Comparison of ENCODE assay signal across 10 cellular contexts in the genomic region with DNA sequence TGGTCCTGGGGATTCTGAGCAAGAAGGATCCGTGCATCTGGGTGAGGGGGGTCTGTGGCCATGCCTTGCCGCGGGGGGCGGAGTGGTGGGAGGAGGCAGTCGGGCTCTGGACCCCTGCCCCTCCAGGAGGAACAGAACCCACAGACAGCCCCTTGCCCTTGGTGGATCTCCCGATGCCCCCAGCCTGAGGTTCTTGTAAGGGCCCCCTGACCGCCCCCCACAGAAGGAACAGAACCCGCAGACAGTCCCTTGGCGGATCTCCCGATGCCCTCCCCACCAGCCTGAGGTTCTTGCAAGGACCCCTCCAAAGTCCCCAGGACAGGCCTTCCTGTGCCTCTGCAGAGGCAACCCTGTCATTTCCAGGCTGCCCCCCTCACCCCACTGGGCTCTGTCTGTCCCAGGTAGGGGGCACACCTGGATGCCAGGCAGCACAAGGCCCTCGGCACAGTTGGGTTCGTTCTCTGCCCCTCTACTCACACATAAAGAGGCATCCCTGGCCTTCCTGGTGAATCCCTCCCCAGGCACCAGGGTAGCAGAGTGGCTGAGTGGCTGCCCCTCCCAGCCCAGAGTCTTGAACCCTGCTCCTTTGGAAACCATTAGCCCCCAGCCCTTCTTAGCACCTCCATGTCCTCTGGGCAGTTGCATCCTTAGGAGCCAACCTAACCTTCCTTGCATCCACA. TPM values are rescaled to one million over a fixed set of nuclear protein-coding genes. Genes with fewer than 3 reads are reported as not detected.
A peak's percentile ranks its signal among the peaks of the same experiment; 100 is the strongest.
DNase-seq lines count a peak whose midpoint lies in the region; ATAC-seq, FAIRE-seq and TF ChIP-seq lines count a peak whose summit lies in the region.
"Had no signal": no experiment of that assay in that cellular context is flagged by ENCODE, and none has a peak within 500 bp of the region (broad histone marks: within the 10 kb centered on the region; RNA-seq: fewer than 3 reads in every experiment).

No MANE protein-coding gene starts in this region.

- H3K9me3 Mint-ChIP-seq in HFFc6: no peaks in the 10 kb centered on the region
- no peaks in the 10 kb centered on the region for H3K9me3 Mint-ChIP-seq in activated CD4-positive, alpha-beta T cell treated with anti-CD3 and anti-CD28 coated beads for 36 hours (ENCODE audit: low read depth)

- H2BK5ac ChIP-seq in H1 (ENCODE audit: low read depth, low read length): no peak overlapping the region

- peak overlapping the region; percentile 85 for H3K4me3 Mint-ChIP-seq in HFFc6
- H3K4me3 Mint-ChIP-seq in activated CD4-positive, alpha-beta T cell treated with anti-CD3 and anti-CD28 coated beads for 36 hours: no peak overlapping the region

- H3K79me1 ChIP-seq in H1 (ENCODE audit: low read depth, low read length): peaks cover 3% of the 10 kb centered on the region; the same call in 1 of the 2 replicates

- H3K18ac ChIP-seq in H1 (ENCODE audit: extremely low read depth, low read length): no peak overlapping the region

- no peaks in the 10 kb centered on the region for H3K36me3 Mint-ChIP-seq in HFFc6 (ENCODE audit: low read depth)
- no peaks in the 10 kb centered on the region for H3K36me3 Mint-ChIP-seq in activated CD4-positive, alpha-beta T cell treated with anti-CD3 and anti-CD28 coated beads for 36 hours (ENCODE audit: low read depth)

- peaks cover 42% of the 10 kb centered on the region for H3K4me1 ChIP-seq in A549
- H3K4me1 ChIP-seq in H1 (replicated peaks in 1 of 4; ENCODE audit: control insufficient read depth in 3 of 4, insufficient read depth in 4 of 4, low read length in 3 of 4): peaks cover 0 to 18% (median 1%) of the 10 kb centered on the region in 4 experiments; a peak in 6 of 7 replicates
- peaks cover 0 to 30% of the 10 kb centered on the region in 2 donors for H3K4me1 ChIP-seq in muscle layer of duodenum (ENCODE audit: control insufficient read depth in 1 of 2, insufficient read depth in 2 of 2, low read length in 2 of 2)

- peak overlapping the region; percentile 54 for H3K27ac Mint-ChIP-seq in HFFc6
- no peak overlapping the region for H3K27ac Mint-ChIP-seq in activated CD4-positive, alpha-beta T cell treated with anti-CD3 and anti-CD28 coated beads for 36 hours

- peaks cover 7% of the 10 kb centered on the region; the same call in 1 of the 2 replicates for H3K23me2 ChIP-seq in H1 (ENCODE audit: low read depth, low read length)

- no peak overlapping the region for H3K9ac ChIP-seq in H1 (replicated peaks in 1 of 4; ENCODE audit: extremely low read depth in 1 of 4, low read depth in 3 of 4, low read length in 3 of 4)

- TF ChIP-seq POLR2A in A549 (IDR thresholded peaks at IDR 0.05; ENCODE audit: low read length): no peak
- no peak for TF ChIP-seq POLR2A in H1 (IDR thresholded peaks at IDR 0.05; ENCODE audit: control extremely low read depth in 1 of 2, low read depth in 2 of 2, low read length in 2 of 2)

- peaks cover 0 to 9% of the 10 kb centered on the region in 2 experiments; a peak in 1 of 4 replicates for H3K79me2 ChIP-seq in H1 (ENCODE audit: control insufficient read depth in 1 of 2, insufficient read depth in 2 of 2, low read length in 2 of 2)

- intact Hi-C loops in activated CD4-positive, alpha-beta T cell treated with anti-CD3 and anti-CD28 coated beads for 36 hours (cut with DNase I, micrococcal nuclease): loop anchor here (5.0 to 10.0 kb wide), 3 partner anchors 303 to 410 kb away; a partner anchor contains a TSS

- POLR2A ChIA-PET in A549 (lab: Yijun Ruan, JAX) (interaction anchor here (1.2 to 3.3 kb wide), 3 partner anchors 10 to 204 kb away, joined by 3 to 22 read pairs (median 9); no protein-coding TSS in a partner anchor), H1 (lab: Charles Lee; ENCODE audit: partially characterized antibody) (interaction anchor here (2.1 kb wide), 1 partner anchor 18 kb away, joined by 12 read pairs; no protein-coding TSS in a partner anchor)
- POLR2A ChIA-PET in activated CD4-positive, alpha-beta T cell treated with anti-CD3 and anti-CD28 coated beads for 36 hours (lab: Charles Lee): no interaction called here

- H3K27ac ChIP-seq in A549 (peak overlapping the region; percentile 97 to 99), H1 (ENCODE audit: low read depth, low read length) (no peak overlapping the region), muscle layer of duodenum (ENCODE audit: low read length) (no peak overlapping the region)
- H3K27ac ChIP-seq: thyroid gland had no signal

- no peak overlapping the region for H4K5ac ChIP-seq in H1 (ENCODE audit: insufficient read length, low read depth, low read length)

- no peak overlapping the region for H3K14ac ChIP-seq in H1 (ENCODE audit: insufficient read length)

- TF ChIP-seq CTCF in A549 (IDR thresholded peaks at IDR 0.05): no peak
- no peak for TF ChIP-seq CTCF in HFFc6 (IDR thresholded peaks at IDR 0.05)
- no peak for TF ChIP-seq CTCF in H1 (IDR thresholded peaks at IDR 0.05; ENCODE audit: control extremely low read depth in 1 of 3, insufficient read depth in 1 of 3, low read depth in 1 of 3, low read length in 3 of 3)

- DNase-seq in A549 (ENCODE audit: low read depth in 1 of 2, low spot score in 1 of 2) (no peak), HFFc6 (no peak), H1 (ENCODE audit: low read depth in 1 of 2, low spot score in 2 of 2) (no peak), NCI-H1694 treated with DMSO at 0.1 percent for 48 hours (lab: John Stamatoyannopoulos, UW) (no peak)
- DNase-seq in activated CD4-positive, alpha-beta T cell treated with anti-CD3 and anti-CD28 coated beads for 36 hours: no peak

- no peak overlapping the region for H4K91ac ChIP-seq in H1 (replicated peaks; ENCODE audit: insufficient read length, low read length)

- 0 out of 2 replicates have a peak overlapping the region, but pooled peaks have one; percentile 75 for H2AK5ac ChIP-seq in H1 (ENCODE audit: low read depth, low read length)

- H3K56ac ChIP-seq in H1 (replicated peaks; ENCODE audit: insufficient read length, low read depth, low read length): no peak overlapping the region

- H2BK120ac ChIP-seq in H1 (replicated peaks; ENCODE audit: low read depth, low read length): no peak overlapping the region

- TF ChIP-seq RAD21 in A549 (conservative IDR thresholded peaks at IDR 0.05 in 1 of 2, IDR thresholded peaks at IDR 0.05 in 1 of 2): no peak
- TF ChIP-seq RAD21 in H1 (IDR thresholded peaks at IDR 0.05 in 1 of 2, conservative IDR thresholded peaks at IDR 0.05 in 1 of 2; ENCODE audit: low read depth in 2 of 2, low read length in 2 of 2): no peak

- peaks cover 5% of the 10 kb centered on the region for H3K27me3 Mint-ChIP-seq in HFFc6 (ENCODE audit: insufficient read depth)
- H3K27me3 Mint-ChIP-seq in activated CD4-positive, alpha-beta T cell treated with anti-CD3 and anti-CD28 coated beads for 36 hours: peaks cover 15% of the 10 kb centered on the region

- no peak for ATAC-seq in A549
- no peak for ATAC-seq in activated CD4-positive, alpha-beta T cell treated with anti-CD3 and anti-CD28 coated beads for 36 hours
- no peak for ATAC-seq in GM21786 (IDR thresholded peaks at IDR 0.05; ENCODE audit: unreplicated experiment)
- ATAC-seq in HG03159 (IDR thresholded peaks at IDR 0.05; ENCODE audit: unreplicated experiment): no peak

- H3K4me1 Mint-ChIP-seq in HFFc6 (ENCODE audit: low read depth): peaks cover 36% of the 10 kb centered on the region
- H3K4me1 Mint-ChIP-seq in activated CD4-positive, alpha-beta T cell treated with anti-CD3 and anti-CD28 coated beads for 36 hours: peaks cover 12% of the 10 kb centered on the region

- peaks cover 14 to 36% (median 23%) of the 10 kb centered on the region in 4 experiments for H3K27me3 ChIP-seq in H1 (replicated peaks in 1 of 4; ENCODE audit: control insufficient read depth in 3 of 4, extremely low read depth in 1 of 4, insufficient read depth in 3 of 4, low read length in 3 of 4)
- peaks cover 14% of the 10 kb centered on the region for H3K27me3 ChIP-seq in muscle layer of duodenum (ENCODE audit: low read depth, low read length)
- H3K27me3 ChIP-seq: thyroid gland had no signal

- peaks cover 22 to 33% of the 10 kb centered on the region in 2 experiments for H4K20me1 ChIP-seq in H1 (replicated peaks in 1 of 2; ENCODE audit: control insufficient read depth in 1 of 2, insufficient read depth in 2 of 2, low read length in 2 of 2)

- CTCF ChIA-PET in A549 (lab: Yijun Ruan, JAX) (interaction anchor here (1.1 to 5.7 kb wide), 11 partner anchors 12 to 287 kb away, joined by 3 to 116 read pairs (median 12); no protein-coding TSS in a partner anchor), H1 (lab: Charles Lee; ENCODE audit: partially characterized antibody) (interaction anchor here (1.0 to 1.7 kb wide), 4 partner anchors 8 to 129 kb away, joined by 3 to 7 read pairs (median 4); no protein-coding TSS in a partner anchor)
- CTCF ChIA-PET in activated CD4-positive, alpha-beta T cell treated with anti-CD3 and anti-CD28 coated beads for 36 hours (lab: Charles Lee): interaction anchor here (1.0 to 1.6 kb wide), 2 partner anchors 376 to 397 kb away, joined by 3 to 5 read pairs; no protein-coding TSS in a partner anchor

- H2BK20ac ChIP-seq in H1 (ENCODE audit: low read length): no peak overlapping the region

- TF ChIP-seq EP300 in A549 (IDR thresholded peaks at IDR 0.05) (no peak), H1 (IDR thresholded peaks at IDR 0.05; ENCODE audit: borderline replicate concordance in 1 of 2, low read depth in 2 of 2, low read length in 2 of 2) (no peak)

- H3K9me3 ChIP-seq in A549 (no peaks in the 10 kb centered on the region), H1 (ENCODE audit: insufficient read depth in 2 of 2, low read depth in 1 of 2, low read length in 1 of 2) (no peaks in the 10 kb centered on the region), muscle layer of duodenum (ENCODE audit: control insufficient read depth in 1 of 2, low read length in 2 of 2) (no peaks in the 10 kb centered on the region)
- H3K9me3 ChIP-seq: prostate gland, thyroid gland had no signal

- H3K4ac ChIP-seq in H1 (replicated peaks; ENCODE audit: insufficient read length, low read depth, low read length): no peak overlapping the region

- H3K36me3 ChIP-seq in H1 (ENCODE audit: control insufficient read depth in 2 of 4, insufficient read depth in 4 of 4, low read length in 3 of 4) (no peaks in the 10 kb centered on the region), muscle layer of duodenum (ENCODE audit: control insufficient read depth in 1 of 2, insufficient read depth in 2 of 2, low read length in 2 of 2) (no peaks in the 10 kb centered on the region)
- H3K36me3 ChIP-seq: prostate gland, thyroid gland had no signal

- H3K4me2 ChIP-seq in A549 (peak overlapping the region; percentile 97), H1 (ENCODE audit: insufficient read depth in 1 of 2, low read depth in 2 of 2, low read length in 2 of 2) (peak overlapping the region; percentile 68 to 73)

- 79% methylated on average over 8 of the region's 12 CpGs for WGBS in A549 (ENCODE audit: missing lambda C conversion rate)
- WGBS in H1 (ENCODE audit: extremely low coverage in 1 of 2, insufficient coverage in 1 of 2, insufficient read length in 1 of 2, insufficient replicate concordance in 2 of 2, low coverage in 1 of 2, low lambda C conversion rate in 2 of 2, missing lambda C conversion rate in 1 of 2), 2 experiments: 82% methylated on average over 8 of the region's 12 CpGs; no CpG with 5 or more reads in 1 of the 2 experiments

- no peak overlapping the region for H4K8ac ChIP-seq in H1 (ENCODE audit: extremely low read depth, insufficient read depth, low read length)

- H2BK12ac ChIP-seq in H1 (ENCODE audit: low read depth, low read length): 0 out of 2 replicates have a peak overlapping the region, but pooled peaks have one; percentile 68

- no peak overlapping the region for H2BK15ac ChIP-seq in H1 (ENCODE audit: low read length)

- FAIRE-seq in A549 (lab: Jason Lieb, UNC) (no peak), H1 (lab: Jason Lieb, UNC) (no peak)

- no peak overlapping the region for H3K23ac ChIP-seq in H1 (ENCODE audit: insufficient read length)

- peak overlapping the region; percentile 90 for H3K4me3 ChIP-seq in A549
- H3K4me3 ChIP-seq in H1 (ENCODE audit: extremely low read depth in 1 of 4, insufficient read depth in 2 of 4, low read depth in 3 of 4, low read length in 4 of 4): peak overlapping the region in 2 of 4 experiments; percentile 44 to 80; a peak in 3 of 8 replicates
- H3K4me3 ChIP-seq in muscle layer of duodenum (ENCODE audit: low read depth in 1 of 2, low read length in 2 of 2): peak overlapping the region; percentile 42 to 69

- no peak overlapping the region for H2AFZ ChIP-seq in H1 (ENCODE audit: low read length)

RNA-seq across cellular contexts. Expression of a gene that starts 1.9 kb away (rescaled TPM):
- polyA plus RNA-seq in A549 (2011; rRNA removed): 19.8 and 22.7 TPM in 2 replicates
- 75.3 and 114 TPM in 2 replicates for polyA plus RNA-seq in A549 (2012; cell fraction: cytosol; rRNA removed)
- 235 and 362 TPM in 2 replicates for polyA plus RNA-seq in A549 (2012; cell fraction: nucleus; rRNA removed)
- 93.5 to 107 TPM (median 97.7 TPM) in 3 replicates for polyA plus RNA-seq in A549 (2017; fragmentation: RNase III; extraction: RNeasy Plus Mini Kit Qiagen cat#74134 plus additional on column Dnase treatment)
- polyA minus RNA-seq in A549 (2011; rRNA and poly(A)+ RNA removed): 19.8 and 36.6 TPM in 2 replicates
- 100 to 1,000 TPM; 315 to 403 (median 350) TPM for total RNA-seq in HFFc6 (2021; fragmentation: NEBNext Ultra II Directional; extraction: Animal tissue kit (Norgen Biotek cat#: 25700))
- total RNA-seq in H1 (2021; fragmentation: NEBNext Ultra II Directional; extraction: Animal tissue kit (Norgen Biotek cat#: 25700)): 28.3 and 31.9 TPM in 2 replicates
- 21.9 and 30.2 TPM in 2 replicates for polyA plus RNA-seq in H1 (2011; rRNA removed)
- polyA plus RNA-seq in H1 (2011; cell fraction: cytosol; rRNA removed): 22.1 TPM
- polyA plus RNA-seq in H1 (2011; cell fraction: nucleus; rRNA removed): 47.6 TPM
- 18.4 to 31.5 TPM (median 29.5 TPM) in 4 replicates for polyA plus RNA-seq in H1 (2012, experiment 1 of 2)
- 27.9 TPM for polyA plus RNA-seq in H1 (2012, experiment 2 of 2)
- polyA plus RNA-seq in H1 (2013, experiment 1 of 2): 42.0 TPM
- 37.4 TPM for polyA plus RNA-seq in H1 (2013, experiment 2 of 2)
- 14.3 and 16.0 TPM in 2 replicates for polyA minus RNA-seq in H1 (2011; rRNA and poly(A)+ RNA removed)
- 29.2 TPM for polyA minus RNA-seq in H1 (2011; cell fraction: cytosol; rRNA and poly(A)+ RNA removed)
- 22.9 TPM for polyA minus RNA-seq in H1 (2011; cell fraction: nucleus; rRNA and poly(A)+ RNA removed)
- 1 to 10 TPM; 1.7 to 2.0 TPM for total RNA-seq in activated CD4-positive, alpha-beta T cell treated with anti-CD3 and anti-CD28 coated beads for 36 hours

Comparison
In these comparisons a context has a peak if more than half of its experiments do, and no peak if none do; other contexts are left out.
1. H3K27ac ChIP-seq: peak in A549 (2 of 2); none in H1 (single experiment) and muscle layer of duodenum (single experiment).